In genomic region chr1:151782026-151782425, GRCh38 we compare ENCODE assay signal across 10 cellular contexts. TPM values are rescaled to one million over a fixed set of nuclear protein-coding genes. Genes with fewer than 3 reads are reported as not detected.
"Had no signal": no experiment of that assay in that cellular context is flagged by ENCODE, and none has a peak within 500 bp of the region (broad histone marks: within the 10 kb centered on the region; RNA-seq: fewer than 3 reads in every experiment).

No MANE protein-coding gene starts in this region.

RNA-seq across cellular contexts. Expression of gene LINGO4, which starts 23.2 kb away (rescaled TPM):
- total RNA-seq: OCI-LY7, PC-3, PC-9, RPMI7951, SJCRH30, SJSA1, SK-MEL-5 had no signal
- polyA plus RNA-seq: SK-N-SH had no signal

RNA-seq across cellular contexts. Expression of gene RORC, which starts 49.6 kb away (rescaled TPM):
- total RNA-seq: OCI-LY7, RPMI7951, SJCRH30, SJSA1 had no signal
- polyA plus RNA-seq: SK-N-SH had no signal

RNA-seq across cellular contexts. Expression of gene C2CD4D, which starts 57.6 kb away (rescaled TPM):
- total RNA-seq: OCI-LY7, Right ventricle myocardium inferior, Right ventricle myocardium superior, RPMI7951, SJCRH30, SJSA1 had no signal
- polyA plus RNA-seq: SK-N-SH had no signal
